In the genomic region with DNA sequence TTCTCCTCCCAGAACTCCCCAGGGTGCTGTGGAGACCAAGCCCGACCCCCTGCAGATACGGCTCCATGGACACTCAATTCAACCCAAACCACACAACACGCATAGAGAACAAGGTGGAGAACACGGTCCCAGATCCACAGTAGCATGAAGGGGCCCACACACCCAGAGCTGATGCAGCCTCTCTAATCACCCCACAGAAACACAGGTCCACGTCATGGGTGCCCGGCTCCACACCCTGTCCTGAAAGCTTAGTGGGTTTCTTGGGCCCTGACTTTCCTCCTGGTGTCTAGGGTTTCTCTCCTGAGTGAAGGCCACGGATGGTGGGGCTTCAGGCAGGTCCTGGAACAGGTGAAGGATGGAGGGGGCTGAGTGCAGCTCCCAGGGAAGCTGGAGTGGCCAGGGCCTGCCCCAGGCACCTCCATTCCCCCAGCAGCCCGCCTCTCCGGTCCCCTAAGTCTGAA, we compare ENCODE assay signal across 13 cellular contexts. TPM values are rescaled to one million over a fixed set of nuclear protein-coding genes. Genes with fewer than 3 reads are reported as not detected.
A peak's percentile ranks its signal among the peaks of the same experiment; 100 is the strongest.
DNase-seq lines count a peak whose midpoint lies in the region; ATAC-seq, FAIRE-seq and TF ChIP-seq lines count a peak whose summit lies in the region.
"Had no signal": no experiment of that assay in that cellular context is flagged by ENCODE, and none has a peak within 500 bp of the region (broad histone marks: within the 10 kb centered on the region; RNA-seq: fewer than 3 reads in every experiment).

No MANE protein-coding gene starts in this region.

- CTCF ChIA-PET in GM12878 (lab: Yijun Ruan, JAX): interaction anchor here (1.0 kb wide), 1 partner anchor 43 kb away, joined by 3 read pairs; the partner anchor contains the start of gene PAIP2

- H2AFZ ChIP-seq in GM23338 (no peak overlapping the region), GM12878 (ENCODE audit: control insufficient read depth, low read depth, low read length) (no peak overlapping the region; the same call in 1 of the 2 replicates)

- H4K20me1 ChIP-seq in BLaER1 treated with 17β-estradiol and CSF1 and Interleukin-3, amounts not matched to agents 10 nM and 100 nM: peaks cover 0 to 11% (median 0%) of the 10 kb centered on the region in 11 experiments; a peak in 3 of 22 replicates
- H4K20me1 ChIP-seq in GM23338 (replicated peaks; ENCODE audit: insufficient read depth) (no peaks in the 10 kb centered on the region), GM12878 (ENCODE audit: control insufficient read depth, insufficient read depth) (no peaks in the 10 kb centered on the region)

- FAIRE-seq in GM12878 (lab: Jason Lieb, UNC): no peak
- FAIRE-seq: H1 had no signal

- peaks cover 0 to 11% (median 0%) of the 10 kb centered on the region in 11 experiments; a peak in 5 of 22 replicates for H3K36me3 ChIP-seq in BLaER1 treated with 17β-estradiol and CSF1 and Interleukin-3, amounts not matched to agents 10 nM and 100 nM
- H3K36me3 ChIP-seq in GM23338 (ENCODE audit: insufficient read depth) (no peaks in the 10 kb centered on the region), GM12878 (ENCODE audit: control insufficient read depth in 2 of 2, insufficient read depth in 2 of 2, low read length in 1 of 2) (no peaks in the 10 kb centered on the region; a peak in 2 of 4 replicates)

- peak overlapping the region; percentile 90 to 99 (median 97) for H3K4me2 ChIP-seq in BLaER1 treated with 17β-estradiol and CSF1 and Interleukin-3, amounts not matched to agents 10 nM and 100 nM
- H3K4me2 ChIP-seq in GM23338 (no peak overlapping the region), GM12878 (ENCODE audit: control insufficient read depth, insufficient read depth) (peak overlapping the region; percentile 51)

- no peaks in the 10 kb centered on the region for H3K9me3 Mint-ChIP-seq in GM23338
- no peaks in the 10 kb centered on the region for H3K9me3 Mint-ChIP-seq in nephron

- H3K27ac ChIP-seq in BLaER1 treated with 17β-estradiol and CSF1 and Interleukin-3, amounts not matched to agents 10 nM and 100 nM: peak overlapping the region; percentile 59 to 100 (median 99); a peak in 21 of 22 replicates
- H3K27ac ChIP-seq in GM23338 (ENCODE audit: low read depth): no peak overlapping the region
- H3K27ac ChIP-seq in GM12878 (ENCODE audit: control insufficient read depth, insufficient read depth): peak overlapping the region; percentile 62

- TF ChIP-seq EP300 in GM12878 (IDR thresholded peaks at IDR 0.05; ENCODE audit: borderline replicate concordance in 1 of 2, control insufficient read depth in 1 of 2, low read depth in 2 of 2, low read length in 2 of 2): no peak

- 30% methylated on average over 9 of the region's 9 CpGs for WGBS in GM12878 (ENCODE audit: insufficient coverage, insufficient replicate concordance, low lambda C conversion rate, missing lambda C conversion rate)

- H3K36me3 Mint-ChIP-seq in GM23338 (ENCODE audit: low read depth) (no peaks in the 10 kb centered on the region; the same call in 2 of the 3 replicates), nephron (ENCODE audit: low read depth) (no peaks in the 10 kb centered on the region)

- no peaks in the 10 kb centered on the region for H3F3A ChIP-seq in GM23338 (replicated peaks; ENCODE audit: low read depth)

- DNase-seq in GM23338 (ENCODE audit: low spot score) (no peak), GM12878 (ENCODE audit: low read depth, low spot score) (no peak), HPDE6-E6E7 (ENCODE audit: extremely low spot score) (no peak)
- DNase-seq: foreskin melanocyte; PC-3; stimulated activated naive CD4-positive, alpha-beta T cell treated with Interleukin-2 at 50 U/mL for 16 hours had no signal

- no peak for TF ChIP-seq POLR2A in GM12878 (IDR thresholded peaks at IDR 0.05; ENCODE audit: low read depth, low read length)

- H3K4me1 ChIP-seq in BLaER1 treated with 17β-estradiol and CSF1 and Interleukin-3, amounts not matched to agents 10 nM and 100 nM: peaks cover 80 to 100% (median 95%) of the 10 kb centered on the region in 10 experiments
- H3K4me1 ChIP-seq in GM23338 (ENCODE audit: insufficient read depth): peaks cover 12% of the 10 kb centered on the region
- peaks cover 36% of the 10 kb centered on the region for H3K4me1 ChIP-seq in GM12878 (ENCODE audit: control insufficient read depth, insufficient read depth, low read length)

- no peak overlapping the region for H3K4me3 Mint-ChIP-seq in GM23338
- H3K4me3 Mint-ChIP-seq in nephron: no peak overlapping the region

- H3K27me3 Mint-ChIP-seq in GM23338 (ENCODE audit: insufficient read depth, low read depth, poor library complexity): peaks cover 12% of the 10 kb centered on the region
- H3K27me3 Mint-ChIP-seq in nephron (ENCODE audit: low read depth): no peaks in the 10 kb centered on the region

- POLR2A ChIA-PET in GM12878 (lab: Charles Lee): no interaction called here

- intact Hi-C loops in GM12878 (cut with micrococcal nuclease; ENCODE audit: unreplicated experiment): loop anchor here (5.0 kb wide), 1 partner anchor 187 kb away; the partner anchor contains the start of gene SIL1

- H3K9me3 ChIP-seq in BLaER1 treated with 17β-estradiol and CSF1 and Interleukin-3, amounts not matched to agents 10 nM and 100 nM (replicated peaks in 1 of 11): no peaks in the 10 kb centered on the region
- no peaks in the 10 kb centered on the region for H3K9me3 ChIP-seq in GM12878 (replicated peaks; ENCODE audit: control insufficient read depth, insufficient read depth, low read length)

- peak overlapping the region; percentile 41 to 81 (median 60) for H3K4me3 ChIP-seq in BLaER1 treated with 17β-estradiol and CSF1 and Interleukin-3, amounts not matched to agents 10 nM and 100 nM
- no peak overlapping the region for H3K4me3 ChIP-seq in GM23338
- H3K4me3 ChIP-seq in GM12878: 0 out of 2 replicates have a peak overlapping the region, but pooled peaks have one; percentile 17

- in situ Hi-C loops in GM12878 (cut with MboI): no loop called here

- ATAC-seq in GM23338: no peak
- ATAC-seq in GM12878: peak; percentile 3
- no peak for ATAC-seq in GM19467 (IDR thresholded peaks at IDR 0.05; ENCODE audit: unreplicated experiment)
- ATAC-seq in GM21515 (IDR thresholded peaks at IDR 0.05; ENCODE audit: unreplicated experiment): no peak
- ATAC-seq in HG02588 (IDR thresholded peaks at IDR 0.05; ENCODE audit: unreplicated experiment): no peak
- ATAC-seq: PC-3 had no signal

- no peak for TF ChIP-seq CTCF in GM23338 (conservative IDR thresholded peaks at IDR 0.05; ENCODE audit: low read depth in 2 of 2)
- no peak for TF ChIP-seq CTCF in GM12878 (IDR thresholded peaks at IDR 0.05 in 2 of 3, conservative IDR thresholded peaks at IDR 0.05 in 1 of 3; ENCODE audit: control insufficient read depth in 2 of 3, extremely low read depth in 1 of 3, insufficient read depth in 1 of 3, low read depth in 3 of 3, low read length in 3 of 3)
- no peak for TF ChIP-seq CTCF in nephron (IDR thresholded peaks at IDR 0.05; ENCODE audit: unreplicated experiment in 3 of 3)

- SMC1A ChIA-PET in GM12878 (lab: Charles Lee; ENCODE audit: uncharacterized antibody, unreplicated experiment): no interaction called here

- RAD21 ChIA-PET in GM12878 (lab: Charles Lee; ENCODE audit: unreplicated experiment): interaction anchor here (1.0 kb wide), 1 partner anchor 18 kb away, joined by 3 read pairs; no protein-coding TSS in a partner anchor

- H3K27ac Mint-ChIP-seq in GM23338 (0 out of 2 replicates have a peak overlapping the region, but pooled peaks have one; percentile 12), nephron (peak overlapping the region in 2 of 3 experiments; percentile 3 to 63)

- H3K27me3 ChIP-seq in BLaER1 treated with 17β-estradiol and CSF1 and Interleukin-3, amounts not matched to agents 10 nM and 100 nM: no peaks in the 10 kb centered on the region
- H3K27me3 ChIP-seq in GM23338 (ENCODE audit: insufficient read depth): no peaks in the 10 kb centered on the region
- no peaks in the 10 kb centered on the region for H3K27me3 ChIP-seq in GM12878 (replicated peaks in 1 of 2; ENCODE audit: control insufficient read depth in 2 of 2, insufficient read depth in 2 of 2, low read length in 1 of 2)

- H3K4me1 Mint-ChIP-seq in GM23338: peaks cover 28% of the 10 kb centered on the region
- H3K4me1 Mint-ChIP-seq in nephron: peaks cover 12% of the 10 kb centered on the region

- peak overlapping the region; percentile 74 to 98 (median 95) for H3K9ac ChIP-seq in BLaER1 treated with 17β-estradiol and CSF1 and Interleukin-3, amounts not matched to agents 10 nM and 100 nM
- H3K9ac ChIP-seq in GM12878 (ENCODE audit: control insufficient read depth, insufficient read depth, low read length): peak overlapping the region; percentile 42

- no peak for TF ChIP-seq RAD21 in GM12878 (IDR thresholded peaks at IDR 0.05; ENCODE audit: insufficient read depth, low read depth, low read length)

- no peaks in the 10 kb centered on the region for H3K79me2 ChIP-seq in GM23338 (replicated peaks; ENCODE audit: insufficient read depth)
- H3K79me2 ChIP-seq in GM12878 (ENCODE audit: control insufficient read depth, insufficient read depth, low read length): peaks cover 29% of the 10 kb centered on the region

- BruUV-seq in GM12878 (replicated peaks; lab: Mats Ljungman, UMichigan): no TSS peak

- no peaks in the 10 kb centered on the region for H3K9me2 ChIP-seq in GM23338 (ENCODE audit: insufficient read depth)

RNA-seq across cellular contexts. Expression of gene SLC23A1, which starts 1.5 kb away (rescaled TPM):
- total RNA-seq in GM23338 (2014; rRNA removed; shearing (Covaris generic)): not detected in 2 replicates
- polyA plus RNA-seq in GM23338 (2016; fragmentation: Nextera tagmentation; extraction: Ambion mirVana) (0.16 and 0.29 TPM in 2 replicates), GM12878 (2011; rRNA removed) (1.1 and 1.5 TPM in 2 replicates), GM12878 (2014; fragmentation: Illumina TruSeq; extraction: Trizol) (0.95 and 1.7 TPM in 2 replicates), GM12878 (2014; fragmentation: Nextera tagmentation; extraction: Ambion mirVana) (under 1 TPM; 0.35 to 0.74 TPM), GM12878 (2014; rRNA removed) (3.2 and 3.3 TPM in 2 replicates), GM12878 (2016; fragmentation: Nextera tagmentation; extraction: Ambion mirVana) (1 to 10 TPM; 1.5 to 1.6 TPM)
- total RNA-seq in GM12878 (2013; cell fraction: nucleolus; rRNA removed): 24.3 and 24.7 TPM in 2 replicates
- total RNA-seq in GM12878 (2014; rRNA removed) (0.98 and 1.2 TPM in 2 replicates), GM12878 (2014; rRNA removed; fragmentation: Illumina TruSeq; extraction: Trizol) (1.7 and 2.4 TPM in 2 replicates), GM12878 (2021) (4.1 and 4.7 TPM in 2 replicates)
- 1.2 TPM for polyA plus RNA-seq in GM12878 (2011; ENCODE audit: low read depth)
- 1.2 and 1.3 TPM in 2 replicates for polyA plus RNA-seq in GM12878 (2011; cell fraction: cytosol; rRNA removed)
- 18.8 and 22.0 TPM in 2 replicates for polyA plus RNA-seq in GM12878 (2011; cell fraction: nucleus; rRNA removed)
- 3.3 and 4.3 TPM in 2 replicates for polyA plus RNA-seq in GM12878 (2012)
- polyA minus RNA-seq in GM12878 (2011; rRNA and poly(A)+ RNA removed): 5.6 and 11.2 TPM in 2 replicates
- polyA minus RNA-seq in GM12878 (2011; cell fraction: cytosol; rRNA and poly(A)+ RNA removed): not detected in 2 replicates
- 9.8 and 16.2 TPM in 2 replicates for polyA minus RNA-seq in GM12878 (2011; cell fraction: nucleus; rRNA and poly(A)+ RNA removed)
- total RNA-seq: H1, HT1080, PC-3 had no signal
- polyA plus RNA-seq: H1 had no signal

RNA-seq across cellular contexts. Expression of gene MZB1, which starts 5.1 kb away (rescaled TPM):
- total RNA-seq in GM23338 (2014; rRNA removed; shearing (Covaris generic)): 1.6 TPM in 1 of 2 replicates, not detected in the other
- 0.52 and 0.71 TPM in 2 replicates for polyA plus RNA-seq in GM23338 (2016; fragmentation: Nextera tagmentation; extraction: Ambion mirVana)
- total RNA-seq in GM12878 (2013; cell fraction: nucleolus; rRNA removed): 108 and 124 TPM in 2 replicates
- 211 and 238 TPM in 2 replicates for total RNA-seq in GM12878 (2014; rRNA removed)
- 132 and 157 TPM in 2 replicates for total RNA-seq in GM12878 (2014; rRNA removed; fragmentation: Illumina TruSeq; extraction: Trizol)
- 200 and 218 TPM in 2 replicates for total RNA-seq in GM12878 (2021)
- 170 TPM for polyA plus RNA-seq in GM12878 (2011; ENCODE audit: low read depth)
- 37.4 and 65.2 TPM in 2 replicates for polyA plus RNA-seq in GM12878 (2011; rRNA removed)
- polyA plus RNA-seq in GM12878 (2011; cell fraction: cytosol; rRNA removed): 96.6 and 144 TPM in 2 replicates
- polyA plus RNA-seq in GM12878 (2011; cell fraction: nucleus; rRNA removed): 140 and 154 TPM in 2 replicates
- 253 and 361 TPM in 2 replicates for polyA plus RNA-seq in GM12878 (2012)
- 44.1 and 147 TPM in 2 replicates for polyA plus RNA-seq in GM12878 (2014; fragmentation: Illumina TruSeq; extraction: Trizol)
- polyA plus RNA-seq in GM12878 (2014; fragmentation: Nextera tagmentation; extraction: Ambion mirVana): 10 to 100 TPM; 19.3 to 56.9 TPM
- 291 and 321 TPM in 2 replicates for polyA plus RNA-seq in GM12878 (2014; rRNA removed)
- 100 to 1,000 TPM; 369 to 406 TPM for polyA plus RNA-seq in GM12878 (2016; fragmentation: Nextera tagmentation; extraction: Ambion mirVana)
- polyA minus RNA-seq in GM12878 (2011; rRNA and poly(A)+ RNA removed): 43.4 and 79.0 TPM in 2 replicates
- polyA minus RNA-seq in GM12878 (2011; cell fraction: cytosol; rRNA and poly(A)+ RNA removed): 21.8 and 23.1 TPM in 2 replicates
- 58.2 and 93.9 TPM in 2 replicates for polyA minus RNA-seq in GM12878 (2011; cell fraction: nucleus; rRNA and poly(A)+ RNA removed)
- total RNA-seq: HT1080 had no signal

RNA-seq across cellular contexts. Expression of gene PROB1, which starts 10.3 kb away (rescaled TPM):
- 2.7 and 3.1 TPM in 2 replicates for total RNA-seq in GM23338 (2014; rRNA removed; shearing (Covaris generic))
- polyA plus RNA-seq in GM23338 (2016; fragmentation: Nextera tagmentation; extraction: Ambion mirVana): 0.54 and 0.73 TPM in 2 replicates
- 3.5 and 4.4 TPM in 2 replicates for total RNA-seq in GM12878 (2013; cell fraction: nucleolus; rRNA removed)
- total RNA-seq in GM12878 (2014; rRNA removed): 3.0 and 3.8 TPM in 2 replicates
- total RNA-seq in GM12878 (2014; rRNA removed; fragmentation: Illumina TruSeq; extraction: Trizol): 1.7 and 2.0 TPM in 2 replicates
- 6.0 and 6.5 TPM in 2 replicates for total RNA-seq in GM12878 (2021)
- 1.4 TPM for polyA plus RNA-seq in GM12878 (2011; ENCODE audit: low read depth)
- polyA plus RNA-seq in GM12878 (2011; rRNA removed): 0.59 and 1.1 TPM in 2 replicates
- 1.3 and 2.2 TPM in 2 replicates for polyA plus RNA-seq in GM12878 (2011; cell fraction: cytosol; rRNA removed)
- polyA plus RNA-seq in GM12878 (2011; cell fraction: nucleus; rRNA removed): 3.4 and 4.5 TPM in 2 replicates
- 3.8 and 5.2 TPM in 2 replicates for polyA plus RNA-seq in GM12878 (2012)
- polyA plus RNA-seq in GM12878 (2014; fragmentation: Illumina TruSeq; extraction: Trizol): 0.78 and 1.4 TPM in 2 replicates
- polyA plus RNA-seq in GM12878 (2014; fragmentation: Nextera tagmentation; extraction: Ambion mirVana): under 1 TPM; 0.14 to 0.58 TPM
- 4.7 and 5.1 TPM in 2 replicates for polyA plus RNA-seq in GM12878 (2014; rRNA removed)
- 1 to 10 TPM; 6.2 to 8.1 TPM for polyA plus RNA-seq in GM12878 (2016; fragmentation: Nextera tagmentation; extraction: Ambion mirVana)
- polyA minus RNA-seq in GM12878 (2011; rRNA and poly(A)+ RNA removed): 0.95 and 1.9 TPM in 2 replicates
- 0.73 and 1.1 TPM in 2 replicates for polyA minus RNA-seq in GM12878 (2011; cell fraction: cytosol; rRNA and poly(A)+ RNA removed)
- 3.4 and 6.2 TPM in 2 replicates for polyA minus RNA-seq in GM12878 (2011; cell fraction: nucleus; rRNA and poly(A)+ RNA removed)

RNA-seq across cellular contexts. Expression of gene SPATA24, which starts 19.3 kb away (rescaled TPM):
- total RNA-seq in GM23338 (2014; rRNA removed; shearing (Covaris generic)): 7.1 and 16.0 TPM in 2 replicates
- 20.6 and 22.4 TPM in 2 replicates for polyA plus RNA-seq in GM23338 (2016; fragmentation: Nextera tagmentation; extraction: Ambion mirVana)
- 8.9 and 9.5 TPM in 2 replicates for total RNA-seq in GM12878 (2013; cell fraction: nucleolus; rRNA removed)
- total RNA-seq in GM12878 (2014; rRNA removed): 5.1 and 8.1 TPM in 2 replicates
- total RNA-seq in GM12878 (2014; rRNA removed; fragmentation: Illumina TruSeq; extraction: Trizol): 6.3 and 8.1 TPM in 2 replicates
- 4.1 and 5.6 TPM in 2 replicates for total RNA-seq in GM12878 (2021)
- 8.4 TPM for polyA plus RNA-seq in GM12878 (2011; ENCODE audit: low read depth)
- 5.3 and 6.0 TPM in 2 replicates for polyA plus RNA-seq in GM12878 (2011; rRNA removed)
- 2.9 and 3.7 TPM in 2 replicates for polyA plus RNA-seq in GM12878 (2011; cell fraction: cytosol; rRNA removed)
- polyA plus RNA-seq in GM12878 (2011; cell fraction: nucleus; rRNA removed): 3.2 and 4.8 TPM in 2 replicates
- 7.6 and 8.6 TPM in 2 replicates for polyA plus RNA-seq in GM12878 (2012)
- polyA plus RNA-seq in GM12878 (2014; fragmentation: Illumina TruSeq; extraction: Trizol): 6.1 and 9.8 TPM in 2 replicates
- 1 to 10 TPM; 7.6 to 8.5 TPM for polyA plus RNA-seq in GM12878 (2014; fragmentation: Nextera tagmentation; extraction: Ambion mirVana)
- 7.1 and 7.2 TPM in 2 replicates for polyA plus RNA-seq in GM12878 (2014; rRNA removed)
- polyA plus RNA-seq in GM12878 (2016; fragmentation: Nextera tagmentation; extraction: Ambion mirVana): 1 to 10 TPM; 7.0 to 7.4 TPM
- polyA minus RNA-seq in GM12878 (2011; rRNA and poly(A)+ RNA removed): 2.2 and 2.6 TPM in 2 replicates
- not detected in 2 replicates for polyA minus RNA-seq in GM12878 (2011; cell fraction: cytosol; rRNA and poly(A)+ RNA removed)
- 2.3 and 3.4 TPM in 2 replicates for polyA minus RNA-seq in GM12878 (2011; cell fraction: nucleus; rRNA and poly(A)+ RNA removed)

RNA-seq across cellular contexts. Expression of gene PAIP2, which starts 43.0 kb away (rescaled TPM):
- 132 and 148 TPM in 2 replicates for total RNA-seq in GM23338 (2014; rRNA removed; shearing (Covaris generic))
- polyA plus RNA-seq in GM23338 (2016; fragmentation: Nextera tagmentation; extraction: Ambion mirVana): 226 and 277 TPM in 2 replicates
- 42.6 and 50.2 TPM in 2 replicates for total RNA-seq in GM12878 (2013; cell fraction: nucleolus; rRNA removed)
- total RNA-seq in GM12878 (2014; rRNA removed): 49.9 and 55.2 TPM in 2 replicates
- total RNA-seq in GM12878 (2014; rRNA removed; fragmentation: Illumina TruSeq; extraction: Trizol): 57.6 and 58.4 TPM in 2 replicates
- total RNA-seq in GM12878 (2021): 60.5 and 71.1 TPM in 2 replicates
- polyA plus RNA-seq in GM12878 (2011; ENCODE audit: low read depth): 70.0 TPM
- 143 and 198 TPM in 2 replicates for polyA plus RNA-seq in GM12878 (2011; rRNA removed)
- 55.0 and 60.8 TPM in 2 replicates for polyA plus RNA-seq in GM12878 (2011; cell fraction: cytosol; rRNA removed)
- 32.5 and 35.7 TPM in 2 replicates for polyA plus RNA-seq in GM12878 (2011; cell fraction: nucleus; rRNA removed)
- polyA plus RNA-seq in GM12878 (2012): 95.1 and 144 TPM in 2 replicates
- 105 and 125 TPM in 2 replicates for polyA plus RNA-seq in GM12878 (2014; fragmentation: Illumina TruSeq; extraction: Trizol)
- 100 to 1,000 TPM; 100 to 113 TPM for polyA plus RNA-seq in GM12878 (2014; fragmentation: Nextera tagmentation; extraction: Ambion mirVana)
- 51.8 and 67.3 TPM in 2 replicates for polyA plus RNA-seq in GM12878 (2014; rRNA removed)
- polyA plus RNA-seq in GM12878 (2016; fragmentation: Nextera tagmentation; extraction: Ambion mirVana): 100 to 1,000 TPM; 153 to 154 TPM
- 35.6 and 57.1 TPM in 2 replicates for polyA minus RNA-seq in GM12878 (2011; rRNA and poly(A)+ RNA removed)
- 26.6 and 28.4 TPM in 2 replicates for polyA minus RNA-seq in GM12878 (2011; cell fraction: cytosol; rRNA and poly(A)+ RNA removed)
- 12.2 and 16.5 TPM in 2 replicates for polyA minus RNA-seq in GM12878 (2011; cell fraction: nucleus; rRNA and poly(A)+ RNA removed)

Comparison
In these comparisons a context has a peak if more than half of its experiments do, and no peak if none do; other contexts are left out.
1. RNA of gene MZB1, which starts 5.1 kb away (total RNA-seq): 108 to 238 TPM in GM12878; 1.6 TPM in GM23338; every median in the first group is over 10 times any median in the second.